In genomic region chr3:180040966-180041365, GRCh38 we compare ENCODE assay signal across 20 cellular contexts.
"Had no signal": no experiment of that assay in that cellular context is flagged by ENCODE, and none has a peak within 500 bp of the region (broad histone marks: within the 10 kb centered on the region; RNA-seq: fewer than 3 reads in every experiment).

No MANE protein-coding gene starts in this region.

- H3K9me3 ChIP-seq: gastroesophageal sphincter, heart left ventricle, left ventricle myocardium inferior, suprapubic skin had no signal

- DNase-seq: activated CD4-positive, alpha-beta memory T cell treated with anti-CD3 and anti-CD28 coated beads, Interleukin-2, amount 10 ng/mL, durations not matched to agents 7 days and 5 days; activated CD4-positive, alpha-beta T cell treated with anti-CD3 and anti-CD28 coated beads for 48 hours; activated CD4-positive, CD25-positive, alpha-beta regulatory T cell; activated CD8-positive, alpha-beta memory T cell treated with anti-CD3 and anti-CD28 coated beads, Interleukin-2, amount 10 ng/mL, durations not matched to agents 7 days and 5 days; amniotic stem cell; central memory CD4-positive, alpha-beta T cell; endodermal cell; erythroblast; heart left ventricle; left ventricle myocardium inferior; nephron progenitor cell; nucleus accumbens; small intestine; stimulated activated CD4-positive, alpha-beta T cell treated with anti-CD3 and anti-CD28 coated beads, Interleukin-15, amount 100 ng/mL, for 24 hours; stimulated activated CD4-positive, alpha-beta T cell treated with anti-CD3 and anti-CD28 coated beads, Interleukin-2, amount 100 ng/mL, for 48 hours; stimulated activated naive CD8-positive, alpha-beta T cell treated with anti-CD3 and anti-CD28 coated beads, Interleukin-15, amount 100 ng/mL, for 72 hours; trophoblast cell had no signal

- H3K36me3 ChIP-seq: gastroesophageal sphincter, heart left ventricle, left ventricle myocardium inferior, suprapubic skin had no signal

- H3K4me1 ChIP-seq: suprapubic skin had no signal

- H3K4me3 ChIP-seq: gastroesophageal sphincter, heart left ventricle, left ventricle myocardium inferior, suprapubic skin had no signal

- FAIRE-seq: colon, small intestine had no signal

- ATAC-seq: activated CD8-positive, alpha-beta memory T cell treated with anti-CD3 and anti-CD28 coated beads, Interleukin-2, amount 10 ng/mL, durations not matched to agents 7 days and 5 days; gastroesophageal sphincter; heart left ventricle; stimulated activated naive CD8-positive, alpha-beta T cell treated with anti-CD3 and anti-CD28 coated beads, Interleukin-15, amount 100 ng/mL, for 72 hours had no signal
